ENCODE assay signal across 8 cellular contexts in the genomic region with DNA sequence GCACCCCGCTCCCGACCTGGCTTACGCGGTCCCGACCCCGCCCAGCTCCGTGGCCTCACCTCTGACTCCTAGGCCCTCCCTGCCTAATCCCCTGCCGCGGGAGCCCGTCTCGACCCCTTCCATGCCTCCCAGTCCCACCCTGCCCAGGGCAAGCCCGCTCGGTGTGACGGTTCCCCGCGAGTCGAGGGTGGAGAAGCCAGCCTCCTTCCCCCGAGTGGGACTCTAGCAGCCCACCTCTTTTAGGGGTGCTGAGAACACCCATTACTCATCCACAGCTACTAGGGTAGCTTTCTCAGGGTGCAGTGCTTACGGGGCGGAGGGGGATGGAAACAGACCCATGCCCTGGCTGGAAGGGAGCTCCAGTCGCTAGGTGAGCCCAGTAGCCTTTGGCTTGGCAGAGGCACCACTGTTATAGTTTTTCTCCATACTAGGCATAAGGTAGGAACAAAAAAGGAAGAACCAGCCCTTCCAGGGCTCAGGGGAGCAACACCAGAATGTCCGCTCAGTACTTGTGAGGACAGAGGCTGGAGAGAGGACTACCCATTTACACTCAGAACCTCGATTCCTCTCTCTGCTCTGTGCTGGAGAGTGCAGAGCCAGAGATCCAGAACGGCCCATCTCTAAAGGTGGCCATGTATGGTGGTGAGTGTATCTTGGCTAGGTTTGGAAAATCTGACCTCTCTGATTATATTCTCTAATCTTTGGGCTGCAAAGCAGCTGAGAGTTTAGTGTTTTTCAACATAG. TPM values are rescaled to one million over a fixed set of nuclear protein-coding genes. Genes with fewer than 3 reads are reported as not detected.
DNase-seq lines count a peak whose midpoint lies in the region; ATAC-seq lines count a peak whose summit lies in the region.

No MANE protein-coding gene starts in this region.

- peak overlapping the region; percentile 81 for H3K9ac ChIP-seq in SK-N-MC (ENCODE audit: insufficient read length)

- H3K27ac ChIP-seq in SK-N-MC (no peak overlapping the region), urinary bladder (ENCODE audit: low read depth) (peak overlapping the region; percentile 73)

- no peaks in the 10 kb centered on the region for H3K9me3 ChIP-seq in SK-N-MC (ENCODE audit: low read depth, low read length)

- no peaks in the 10 kb centered on the region for H3K4me1 ChIP-seq in urinary bladder (ENCODE audit: insufficient read depth)

- peak; percentile 36 for DNase-seq in activated CD4-positive, alpha-beta T cell treated with anti-CD3 and anti-CD28 coated beads for 48 hours
- no peak for DNase-seq in activated CD4-positive, alpha-beta T cell treated with anti-CD3 and anti-CD28 coated beads, Interleukin-2, amount 50 U/mL, for 1 hour
- DNase-seq in SK-N-MC (ENCODE audit: low read depth, low spot score) = no peak
- DNase-seq in effector CD8-positive, alpha-beta T cell (lab: John Stamatoyannopoulos, UW) = peak; percentile 57
- peak; percentile 7 for DNase-seq in midbrain (lab: John Stamatoyannopoulos, UW)
- no peak for DNase-seq in NCI-H1694 (lab: John Stamatoyannopoulos, UW)

- peaks cover 30% of the 10 kb centered on the region for H3K36me3 ChIP-seq in SK-N-MC (ENCODE audit: insufficient read depth, low read length)
- no peaks in the 10 kb centered on the region for H3K36me3 ChIP-seq in urinary bladder (ENCODE audit: insufficient read depth)

- ATAC-seq in GM21390 (IDR thresholded peaks at IDR 0.05; ENCODE audit: unreplicated experiment) = no peak

- WGBS in urinary bladder = 4% methylated on average over 23 of the region's 24 CpGs

- H3K4me3 ChIP-seq in SK-N-MC = peak overlapping the region; percentile 95
- H3K4me3 ChIP-seq in urinary bladder (ENCODE audit: low read depth, low read length) = peak overlapping the region; percentile 74

RNA-seq across cellular contexts. Expression of gene AGBL5, which starts 0.6 kb away (rescaled TPM):
- 12.0 TPM for total RNA-seq in urinary bladder
- polyA plus RNA-seq in urinary bladder = 31.0 TPM

RNA-seq across cellular contexts. Expression of gene TMEM214, which starts 19.3 kb away (rescaled TPM):
- 54.4 TPM for total RNA-seq in urinary bladder
- polyA plus RNA-seq in urinary bladder = 49.8 TPM

RNA-seq across cellular contexts. Expression of gene OST4, which starts 19.4 kb away (rescaled TPM):
- 273 TPM for total RNA-seq in urinary bladder
- polyA plus RNA-seq in urinary bladder = 386 TPM

RNA-seq across cellular contexts. Expression of gene EMILIN1, which starts 26.3 kb away (rescaled TPM):
- 122 TPM for total RNA-seq in urinary bladder
- 347 TPM for polyA plus RNA-seq in urinary bladder

RNA-seq across cellular contexts. Expression of gene KHK, which starts 34.5 kb away (rescaled TPM):
- 1.7 TPM for total RNA-seq in urinary bladder
- 6.8 TPM for polyA plus RNA-seq in urinary bladder

Comparison
In these comparisons a context has a peak if more than half of its experiments do, and no peak if none do; other contexts are left out.
1. DNase-seq: peak in activated CD4-positive, alpha-beta T cell treated with anti-CD3 and anti-CD28 coated beads for 48 hours (single experiment), effector CD8-positive, alpha-beta T cell (single experiment) and midbrain (single experiment); none in activated CD4-positive, alpha-beta T cell treated with anti-CD3 and anti-CD28 coated beads, Interleukin-2, amount 50 U/mL, for 1 hour (single experiment), SK-N-MC (single experiment) and NCI-H1694 (single experiment).